Comparison of ENCODE assay signal across 38 cellular contexts in genomic region chr11:67496113-67496512, GRCh38. TPM values are rescaled to one million over a fixed set of nuclear protein-coding genes. Genes with fewer than 3 reads are reported as not detected.
"Had no signal": no experiment of that assay in that cellular context is flagged by ENCODE, and none has a peak within 500 bp of the region (broad histone marks: within the 10 kb centered on the region; RNA-seq: fewer than 3 reads in every experiment).

No MANE protein-coding gene starts in this region.

- H3K4me3 Mint-ChIP-seq: activated CD4-positive, alpha-beta memory T cell treated with anti-CD3 and anti-CD28 coated beads, Interleukin-2, amount 10 ng/mL, durations not matched to agents 7 days and 5 days; activated CD4-positive, alpha-beta T cell treated with anti-CD3 and anti-CD28 coated beads, Interleukin-2, amount 10 ng/mL, durations not matched to agents 7 days and 5 days; activated naive CD8-positive, alpha-beta T cell treated with anti-CD3 and anti-CD28 coated beads, Interleukin-2, amount 50 U/mL, for 24 hours; immature natural killer cell; nephron; T-helper 17 cell had no signal

- ATAC-seq: activated naive CD8-positive, alpha-beta T cell treated with anti-CD3 and anti-CD28 coated beads, Interleukin-2, amount 50 U/mL, for 24 hours; heart left ventricle; left colon; right lobe of liver; T-helper 17 cell had no signal

- FAIRE-seq: endothelial cell of umbilical vein, kidney had no signal

- H3K4me1 ChIP-seq: right lobe of liver had no signal

- DNase-seq: activated CD4-positive, alpha-beta memory T cell treated with anti-CD3 and anti-CD28 coated beads, Interleukin-2, amount 10 ng/mL, durations not matched to agents 7 days and 5 days; activated CD4-positive, alpha-beta T cell treated with anti-CD3 and anti-CD28 coated beads for 1 hour; activated CD4-positive, alpha-beta T cell treated with anti-CD3 and anti-CD28 coated beads, Interleukin-2, amount 10 ng/mL, durations not matched to agents 7 days and 5 days; activated CD8-positive, alpha-beta memory T cell treated with anti-CD3 and anti-CD28 coated beads, Interleukin-2, amount 50 U/mL, for 48 hours; activated gamma-delta T cell; activated naive CD4-positive, alpha-beta T cell treated with anti-CD3 and anti-CD28 coated beads, Interleukin-2, amount 50 U/mL, for 16 hours; activated naive CD8-positive, alpha-beta T cell treated with anti-CD3 and anti-CD28 coated beads, Interleukin-2, amount 50 U/mL, for 24 hours; amygdala; caudate nucleus; cortex of kidney; hypothalamus; immature natural killer cell; kidney; left colon; mammary epithelial cell; ovary; right lobe of liver; stimulated activated CD4-positive, alpha-beta T cell treated with anti-CD3 and anti-CD28 coated beads, Interleukin-12 subunit alpha, Interleukin-12 subunit beta, amount 100 ng/mL, for 4 hours; stimulated activated CD4-positive, alpha-beta T cell treated with anti-CD3 and anti-CD28 coated beads, Interleukin-4, amount 100 ng/mL, for 1 hour; SW 1271; T-helper 17 cell; T1000 had no signal

- H3K27me3 Mint-ChIP-seq: activated CD4-positive, alpha-beta memory T cell treated with anti-CD3 and anti-CD28 coated beads, Interleukin-2, amount 10 ng/mL, durations not matched to agents 7 days and 5 days; activated CD4-positive, alpha-beta T cell treated with anti-CD3 and anti-CD28 coated beads, Interleukin-2, amount 10 ng/mL, durations not matched to agents 7 days and 5 days; activated naive CD8-positive, alpha-beta T cell treated with anti-CD3 and anti-CD28 coated beads, Interleukin-2, amount 50 U/mL, for 24 hours; progenitor cell of endocrine pancreas; T-helper 17 cell had no signal

- H3K27me3 ChIP-seq: heart left ventricle, neutrophil, ovary, right lobe of liver, tibial nerve had no signal

- H3K4me1 Mint-ChIP-seq: nephron had no signal

- H3K27ac Mint-ChIP-seq: activated CD4-positive, alpha-beta memory T cell treated with anti-CD3 and anti-CD28 coated beads, Interleukin-2, amount 10 ng/mL, durations not matched to agents 7 days and 5 days; activated CD4-positive, alpha-beta T cell treated with anti-CD3 and anti-CD28 coated beads, Interleukin-2, amount 10 ng/mL, durations not matched to agents 7 days and 5 days; activated naive CD8-positive, alpha-beta T cell treated with anti-CD3 and anti-CD28 coated beads, Interleukin-2, amount 50 U/mL, for 24 hours; immature natural killer cell; nephron; progenitor cell of endocrine pancreas; T-helper 17 cell had no signal

- H3K9me3 ChIP-seq: heart left ventricle, neutrophil, ovary, right lobe of liver, tibial nerve had no signal

- H3K4me3 ChIP-seq: heart left ventricle, ovary, right lobe of liver, tibial nerve had no signal

- H3K9me3 Mint-ChIP-seq: activated CD4-positive, alpha-beta memory T cell treated with anti-CD3 and anti-CD28 coated beads, Interleukin-2, amount 10 ng/mL, durations not matched to agents 7 days and 5 days; activated CD4-positive, alpha-beta T cell treated with anti-CD3 and anti-CD28 coated beads, Interleukin-2, amount 10 ng/mL, durations not matched to agents 7 days and 5 days; activated naive CD8-positive, alpha-beta T cell treated with anti-CD3 and anti-CD28 coated beads, Interleukin-2, amount 50 U/mL, for 24 hours; immature natural killer cell; nephron had no signal

- H3K36me3 ChIP-seq: ovary had no signal

- H3K27ac ChIP-seq: heart left ventricle, neutrophil, ovary, right lobe of liver, tibial nerve had no signal

RNA-seq across cellular contexts. Expression of gene CABP2, which starts 27.1 kb away (rescaled TPM):
- total RNA-seq: activated CD4-positive, alpha-beta memory T cell treated with anti-CD3 and anti-CD28 coated beads, Interleukin-2, amount 10 ng/mL, durations not matched to agents 7 days and 5 days; activated CD4-positive, alpha-beta T cell treated with anti-CD3 and anti-CD28 coated beads, Interleukin-2, amount 10 ng/mL, durations not matched to agents 7 days and 5 days; chondrocyte; endothelial cell of umbilical vein; fibroblast of lung; fibroblast of villous mesenchyme; heart left ventricle; kidney; left colon; liver; mammary epithelial cell; mucosa of gallbladder; ovary; progenitor cell of endocrine pancreas; renal cortical epithelial cell; right lobe of liver; skeletal muscle tissue; T-helper 17 cell; temporal lobe; tibial nerve; urinary bladder had no signal
- polyA plus RNA-seq: endothelial cell of umbilical vein, esophagus, fibroblast of lung, heart left ventricle, immature natural killer cell, liver, mammary epithelial cell, ovary, urinary bladder had no signal
